Comparison of ENCODE assay signal across 9 cellular contexts in genomic region chr22:21815958-21816357, GRCh38. TPM values are rescaled to one million over a fixed set of nuclear protein-coding genes. Genes with fewer than 3 reads are reported as not detected.
DNase-seq lines count a peak whose midpoint lies in the region; ATAC-seq and TF ChIP-seq lines count a peak whose summit lies in the region.
"Had no signal": no experiment of that assay in that cellular context is flagged by ENCODE, and none has a peak within 500 bp of the region (broad histone marks: within the 10 kb centered on the region; RNA-seq: fewer than 3 reads in every experiment).

No MANE protein-coding gene starts in this region.

- peaks cover 19 to 83% of the 10 kb centered on the region in 2 donors for H3K4me1 ChIP-seq in left lung
- H3K4me1 ChIP-seq in thyroid gland: peaks cover 18 to 38% of the 10 kb centered on the region in 2 donors
- no peaks in the 10 kb centered on the region for H3K4me1 ChIP-seq in BE2C

- H3K4me3 ChIP-seq in left lung (no peak overlapping the region), thyroid gland (replicated peaks in 1 of 3) (no peak overlapping the region), BE2C (ENCODE audit: low read depth, low read length) (no peak overlapping the region)

- TF ChIP-seq POLR2A in thyroid gland (IDR thresholded peaks at IDR 0.05): no peak

- no peaks in the 10 kb centered on the region for H3K27me3 ChIP-seq in left lung
- no peaks in the 10 kb centered on the region for H3K27me3 ChIP-seq in thyroid gland
- no peaks in the 10 kb centered on the region for H3K27me3 ChIP-seq in BE2C

- peaks cover 0 to 15% of the 10 kb centered on the region in 2 donors for H3K36me3 Mint-ChIP-seq in activated T-cell treated with anti-CD3 and anti-CD28 coated beads, Interleukin-2, amount 50 U/mL, for 72 hours (ENCODE audit: insufficient read depth in 2 of 2)
- H3K36me3 Mint-ChIP-seq in activated T-cell treated with anti-CD3 and anti-CD28 coated beads, Interleukin-2, amount 50 U/mL, for 4 hours (ENCODE audit: insufficient read depth): peaks cover 9% of the 10 kb centered on the region
- peaks cover 13% of the 10 kb centered on the region for H3K36me3 Mint-ChIP-seq in activated CD4-positive, alpha-beta memory T cell treated with anti-CD3 and anti-CD28 coated beads, Interleukin-2, amount 10 ng/mL, durations not matched to agents 7 days and 5 days (ENCODE audit: low read depth)

- H3K27ac Mint-ChIP-seq in activated T-cell treated with anti-CD3 and anti-CD28 coated beads, Interleukin-2, amount 50 U/mL, for 72 hours: peak overlapping the region; percentile 95
- peak overlapping the region; percentile 35 for H3K27ac Mint-ChIP-seq in activated CD4-positive, alpha-beta memory T cell treated with anti-CD3 and anti-CD28 coated beads, Interleukin-2, amount 10 ng/mL, durations not matched to agents 7 days and 5 days

- no peak for ATAC-seq in activated T-cell treated with anti-CD3 and anti-CD28 coated beads, Interleukin-2, amount 50 U/mL, for 72 hours (replicated peaks in 1 of 2)
- no peak for ATAC-seq in activated T-cell treated with anti-CD3 and anti-CD28 coated beads, Interleukin-2, amount 50 U/mL, for 4 hours
- no peak for ATAC-seq in left lung

- peak overlapping the region in 1 of 2 donors; percentile 74 for H3K4me3 Mint-ChIP-seq in activated T-cell treated with anti-CD3 and anti-CD28 coated beads, Interleukin-2, amount 50 U/mL, for 72 hours
- H3K4me3 Mint-ChIP-seq in activated T-cell treated with anti-CD3 and anti-CD28 coated beads, Interleukin-2, amount 50 U/mL, for 4 hours: no peak overlapping the region
- H3K4me3 Mint-ChIP-seq in activated CD4-positive, alpha-beta memory T cell treated with anti-CD3 and anti-CD28 coated beads, Interleukin-2, amount 10 ng/mL, durations not matched to agents 7 days and 5 days: no peak overlapping the region

- H3K36me3 ChIP-seq in left lung (no peaks in the 10 kb centered on the region), thyroid gland (no peaks in the 10 kb centered on the region), BE2C (no peaks in the 10 kb centered on the region)

- intact Hi-C loops in left lung (cut with DNase I): no loop called here
- intact Hi-C loops in thyroid gland (cut with DNase I): no loop called here

- 95 to 96% methylated on average over 2 of the region's 2 CpGs for WGBS in thyroid gland, 2 donors

- H3K9me3 Mint-ChIP-seq in activated T-cell treated with anti-CD3 and anti-CD28 coated beads, Interleukin-2, amount 50 U/mL, for 72 hours: no peaks in the 10 kb centered on the region
- no peaks in the 10 kb centered on the region for H3K9me3 Mint-ChIP-seq in activated T-cell treated with anti-CD3 and anti-CD28 coated beads, Interleukin-2, amount 50 U/mL, for 4 hours
- H3K9me3 Mint-ChIP-seq in activated CD4-positive, alpha-beta memory T cell treated with anti-CD3 and anti-CD28 coated beads, Interleukin-2, amount 10 ng/mL, durations not matched to agents 7 days and 5 days: no peaks in the 10 kb centered on the region

- CTCF ChIA-PET in activated CD4-positive, alpha-beta memory T cell treated with anti-CD3 and anti-CD28 coated beads, Interleukin-2, amount 10 ng/mL, durations not matched to agents 7 days and 5 days (lab: Charles Lee): interaction anchor here (1.2 kb wide), 1 partner anchor 23 kb away, joined by 4 read pairs; no protein-coding TSS in a partner anchor
- CTCF ChIA-PET in GM10248 (lab: Yijun Ruan, JAX): interaction anchor here (0.8 kb wide), 1 partner anchor 50 kb away, joined by 3 read pairs; no protein-coding TSS in a partner anchor

- no peaks in the 10 kb centered on the region for H3K27me3 Mint-ChIP-seq in activated T-cell treated with anti-CD3 and anti-CD28 coated beads, Interleukin-2, amount 50 U/mL, for 72 hours (ENCODE audit: low read depth)
- H3K27me3 Mint-ChIP-seq in activated T-cell treated with anti-CD3 and anti-CD28 coated beads, Interleukin-2, amount 50 U/mL, for 4 hours (ENCODE audit: low read depth): no peaks in the 10 kb centered on the region
- no peaks in the 10 kb centered on the region for H3K27me3 Mint-ChIP-seq in activated CD4-positive, alpha-beta memory T cell treated with anti-CD3 and anti-CD28 coated beads, Interleukin-2, amount 10 ng/mL, durations not matched to agents 7 days and 5 days

- DNase-seq in activated T-cell treated with anti-CD3 and anti-CD28 coated beads, Interleukin-2, amount 50 U/mL, for 72 hours: no peak
- DNase-seq in activated T-cell treated with anti-CD3 and anti-CD28 coated beads, Interleukin-2, amount 50 U/mL, for 4 hours: no peak
- no peak for DNase-seq in activated CD4-positive, alpha-beta memory T cell treated with anti-CD3 and anti-CD28 coated beads, Interleukin-2, amount 10 ng/mL, durations not matched to agents 7 days and 5 days
- DNase-seq in left lung: no peak
- no peak for DNase-seq in thyroid gland
- no peak for DNase-seq in BE2C
- DNase-seq in putamen (ENCODE audit: low spot score): no peak
- no peak for DNase-seq in GM10248 (ENCODE audit: extremely low spot score)
- DNase-seq: NCI-H526 had no signal

- POLR2A ChIA-PET in activated CD4-positive, alpha-beta memory T cell treated with anti-CD3 and anti-CD28 coated beads, Interleukin-2, amount 10 ng/mL, durations not matched to agents 7 days and 5 days (lab: Charles Lee): interaction anchor here (0.8 to 1.2 kb wide), 4 partner anchors 10 to 61 kb away, joined by 3 to 6 read pairs (median 4); partner anchors contain the start of gene MAPK1
- POLR2A ChIA-PET in GM10248 (lab: Yijun Ruan, JAX): no interaction called here

- no peaks in the 10 kb centered on the region for H3K9me3 ChIP-seq in left lung
- H3K9me3 ChIP-seq in thyroid gland: no peaks in the 10 kb centered on the region
- no peaks in the 10 kb centered on the region for H3K9me3 ChIP-seq in BE2C

- TF ChIP-seq CTCF in left lung (IDR thresholded peaks at IDR 0.05) (no peak), thyroid gland (IDR thresholded peaks at IDR 0.05) (no peak), BE2C (IDR thresholded peaks at IDR 0.05; ENCODE audit: low read depth, low read length) (no peak), GM10248 (IDR thresholded peaks at IDR 0.05; ENCODE audit: control extremely low read depth, extremely low read depth, low read depth, missing control alignments) (no peak)

- H3K27ac ChIP-seq in left lung: peak overlapping the region; percentile 76 to 98
- peak overlapping the region in 2 of 3 donors; percentile 20 to 61 for H3K27ac ChIP-seq in thyroid gland

- H3K4me1 Mint-ChIP-seq in activated T-cell treated with anti-CD3 and anti-CD28 coated beads, Interleukin-2, amount 50 U/mL, for 72 hours (ENCODE audit: low read depth): peaks cover 67% of the 10 kb centered on the region
- peaks cover 74% of the 10 kb centered on the region for H3K4me1 Mint-ChIP-seq in activated T-cell treated with anti-CD3 and anti-CD28 coated beads, Interleukin-2, amount 50 U/mL, for 4 hours (ENCODE audit: low read depth)
- peaks cover 38% of the 10 kb centered on the region for H3K4me1 Mint-ChIP-seq in activated CD4-positive, alpha-beta memory T cell treated with anti-CD3 and anti-CD28 coated beads, Interleukin-2, amount 10 ng/mL, durations not matched to agents 7 days and 5 days

RNA-seq across cellular contexts. Expression of gene MAPK1, which starts 51.5 kb away (rescaled TPM):
- total RNA-seq in activated T-cell treated with anti-CD3 and anti-CD28 coated beads, Interleukin-2, amount 50 U/mL, for 72 hours: 100 to 1,000 TPM; 107 to 154 TPM
- total RNA-seq in activated T-cell treated with anti-CD3 and anti-CD28 coated beads, Interleukin-2, amount 50 U/mL, for 4 hours: 100 to 1,000 TPM; 136 to 165 (median 138) TPM
- 10 to 100 TPM; 97.6 to 99.5 TPM for total RNA-seq in activated CD4-positive, alpha-beta memory T cell treated with anti-CD3 and anti-CD28 coated beads, Interleukin-2, amount 10 ng/mL, durations not matched to agents 7 days and 5 days
- total RNA-seq in left lung: 100 to 1,000 TPM; 163 to 171 TPM
- 100 to 1,000 TPM in 2 of 4 donors, 10 to 100 TPM in 2; 83.1 to 145 (median 97.9) TPM for total RNA-seq in thyroid gland
- polyA plus RNA-seq in BE2C (2012; ENCODE audit: insufficient read depth, insufficient read length, low read depth): 51.9 TPM
